Comparison of ENCODE assay signal across 17 cellular contexts in the genomic region with DNA sequence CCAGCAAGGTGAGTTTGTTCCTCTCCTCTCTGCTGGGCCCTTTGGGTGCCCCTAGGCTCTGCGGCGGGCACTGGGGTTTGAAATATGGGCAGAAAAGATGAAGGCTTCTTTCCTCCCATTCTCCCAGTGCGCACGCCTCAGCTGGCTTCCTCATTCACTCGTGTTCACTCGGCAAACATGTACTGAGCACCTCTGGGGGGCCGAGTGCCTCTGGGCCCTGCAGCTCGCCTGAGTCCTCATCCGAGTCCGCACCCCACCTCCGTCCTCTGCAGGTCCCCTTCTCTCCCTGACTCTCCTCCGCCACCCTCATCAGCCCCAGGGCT.
A peak's percentile ranks its signal among the peaks of the same experiment; 100 is the strongest.
DNase-seq lines count a peak whose midpoint lies in the region; ATAC-seq and TF ChIP-seq lines count a peak whose summit lies in the region.
"Had no signal": no experiment of that assay in that cellular context is flagged by ENCODE, and none has a peak within 500 bp of the region (broad histone marks: within the 10 kb centered on the region; RNA-seq: fewer than 3 reads in every experiment).

No MANE protein-coding gene starts in this region.

- intact Hi-C loops in stomach (cut with DNase I; ENCODE audit: low total_unique reads): no loop called here

- POLR2A ChIA-PET in T-cell (lab: Charles Lee): interaction anchor here in 1 of 2 donors (0.6 kb wide), 1 partner anchor 12 kb away, joined by 3 read pairs; no protein-coding TSS in a partner anchor

- H3K4me2 ChIP-seq in BLaER1 treated with 17β-estradiol and CSF1 and Interleukin-3, amounts not matched to agents 10 nM and 100 nM: peak overlapping the region; percentile 64 to 99 (median 74)
- H3K4me2 ChIP-seq in DOHH2 (ENCODE audit: low read length): peak overlapping the region; percentile 81

- peak overlapping the region in 5 of 11 experiments; percentile 9 to 49 (median 18); a peak in 7 of 22 replicates for H3K9ac ChIP-seq in BLaER1 treated with 17β-estradiol and CSF1 and Interleukin-3, amounts not matched to agents 10 nM and 100 nM

- peak overlapping the region in 1 of 10 experiments; percentile 8; a peak in 1 of 20 replicates for H3K4me3 ChIP-seq in BLaER1 treated with 17β-estradiol and CSF1 and Interleukin-3, amounts not matched to agents 10 nM and 100 nM
- H3K4me3 ChIP-seq in DOHH2 (ENCODE audit: low read length) (peak overlapping the region; percentile 62), stomach (no peak overlapping the region)
- H3K4me3 ChIP-seq in effector memory CD4-positive, alpha-beta T cell (ENCODE audit: insufficient read depth, low read depth, low read length, poor library complexity, severe bottlenecking): no peak overlapping the region
- H3K4me3 ChIP-seq: right lobe of liver, tibial artery had no signal

- peak overlapping the region; percentile 28 to 75 (median 66) for H3K4me3 Mint-ChIP-seq in T-cell

- H3K9me3 Mint-ChIP-seq in T-cell: no peaks in the 10 kb centered on the region

- ATAC-seq in T-cell (replicated peaks in 1 of 4) (no peak), HG03045 (IDR thresholded peaks at IDR 0.05; ENCODE audit: unreplicated experiment) (no peak), HG02763 (IDR thresholded peaks at IDR 0.05; ENCODE audit: unreplicated experiment) (no peak)
- ATAC-seq: HepG2, right lobe of liver had no signal

- TF ChIP-seq CTCF in DOHH2 (IDR thresholded peaks at IDR 0.05; ENCODE audit: low read depth, low read length, poor library complexity, severe bottlenecking) (no peak), stomach (IDR thresholded peaks at IDR 0.05) (no peak)

- peaks cover 27% of the 10 kb centered on the region for H3F3A ChIP-seq in DOHH2 (ENCODE audit: control insufficient read depth, insufficient read depth)

- WGBS in stomach, 5 donors: 70 to 85% (median 81%) methylated on average over 10 to 12 of the region's 12 CpGs

- peaks cover 80 to 95% (median 85%) of the 10 kb centered on the region in 10 experiments for H3K4me1 ChIP-seq in BLaER1 treated with 17β-estradiol and CSF1 and Interleukin-3, amounts not matched to agents 10 nM and 100 nM
- peaks cover 99% of the 10 kb centered on the region for H3K4me1 ChIP-seq in DOHH2 (ENCODE audit: control insufficient read depth, low read length)
- H3K4me1 ChIP-seq in effector memory CD4-positive, alpha-beta T cell (ENCODE audit: control insufficient read depth, insufficient read depth, low read length, poor library complexity, severe bottlenecking): peaks cover 79% of the 10 kb centered on the region
- peaks cover 0 to 61% (median 6%) of the 10 kb centered on the region in 4 donors for H3K4me1 ChIP-seq in stomach
- H3K4me1 ChIP-seq: right lobe of liver, tibial artery had no signal

- CTCF ChIA-PET in T-cell (lab: Charles Lee): interaction anchor here in 1 of 2 donors (0.6 kb wide), 1 partner anchor 106 kb away, joined by 4 read pairs; no protein-coding TSS in a partner anchor

- H3K4me1 Mint-ChIP-seq in T-cell: peaks cover 86 to 94% (median 92%) of the 10 kb centered on the region in 3 donors

- H4K20me1 ChIP-seq in BLaER1 treated with 17β-estradiol and CSF1 and Interleukin-3, amounts not matched to agents 10 nM and 100 nM: peaks cover 0 to 39% (median 0%) of the 10 kb centered on the region in 11 experiments; a peak in 4 of 22 replicates
- H4K20me1 ChIP-seq in DOHH2 (ENCODE audit: control insufficient read depth, insufficient read depth, low read depth, low read length): no peaks in the 10 kb centered on the region

- peaks cover 0 to 72% (median 0%) of the 10 kb centered on the region in 11 experiments; a peak in 7 of 22 replicates for H3K27me3 ChIP-seq in BLaER1 treated with 17β-estradiol and CSF1 and Interleukin-3, amounts not matched to agents 10 nM and 100 nM
- H3K27me3 ChIP-seq in DOHH2 (ENCODE audit: control insufficient read depth, low read length) (no peaks in the 10 kb centered on the region), stomach (peaks cover 0 to 19% (median 5%) of the 10 kb centered on the region in 3 donors)
- H3K27me3 ChIP-seq in effector memory CD4-positive, alpha-beta T cell (replicated peaks; ENCODE audit: control insufficient read depth, insufficient read depth, low read length, poor library complexity, severe bottlenecking): no peaks in the 10 kb centered on the region
- H3K27me3 ChIP-seq: right lobe of liver had no signal

- DNase-seq in T-cell: no peak
- no peak for DNase-seq in effector memory CD4-positive, alpha-beta T cell
- no peak for DNase-seq in DMS53 treated with DMSO at 0.1 percent for 48 hours (lab: John Stamatoyannopoulos, UW; ENCODE audit: unreplicated experiment)
- DNase-seq in stomach: no peak
- DNase-seq: DND-41, H7, NCI-H2081, NCI-H69, SW 1271, tibial artery had no signal

- peak overlapping the region; percentile 91 to 93 for H3K27ac Mint-ChIP-seq in T-cell

- TF ChIP-seq EP300 in stomach (IDR thresholded peaks at IDR 0.05): no peak

- H3K27ac ChIP-seq in BLaER1 treated with 17β-estradiol and CSF1 and Interleukin-3, amounts not matched to agents 10 nM and 100 nM: peak overlapping the region in 5 of 11 experiments; percentile 12 to 36 (median 28); a peak in 6 of 22 replicates
- H3K27ac ChIP-seq in DOHH2 (ENCODE audit: low read depth, low read length) (peak overlapping the region; percentile 59), stomach (peak overlapping the region in 2 of 5 donors; percentile 1 to 19)
- peak overlapping the region; percentile 19 for H3K27ac ChIP-seq in effector memory CD4-positive, alpha-beta T cell (ENCODE audit: insufficient read depth, low read length, poor library complexity, severe bottlenecking)
- H3K27ac ChIP-seq: right lobe of liver, RWPE1, tibial artery had no signal

- no peaks in the 10 kb centered on the region for H3K9me3 ChIP-seq in BLaER1 treated with 17β-estradiol and CSF1 and Interleukin-3, amounts not matched to agents 10 nM and 100 nM (replicated peaks in 1 of 11)
- H3K9me3 ChIP-seq in DOHH2 (ENCODE audit: control insufficient read depth, insufficient read depth, low read length) (no peaks in the 10 kb centered on the region), stomach (no peaks in the 10 kb centered on the region)
- no peaks in the 10 kb centered on the region for H3K9me3 ChIP-seq in effector memory CD4-positive, alpha-beta T cell (ENCODE audit: control insufficient read depth, low read length)
- H3K9me3 ChIP-seq: right lobe of liver, tibial artery had no signal

- no peaks in the 10 kb centered on the region for H3K36me3 Mint-ChIP-seq in T-cell

- no peak for TF ChIP-seq POLR2A in stomach (IDR thresholded peaks at IDR 0.05)

- no peaks in the 10 kb centered on the region for H3K27me3 Mint-ChIP-seq in T-cell

- no peaks in the 10 kb centered on the region for H3K79me2 ChIP-seq in DOHH2 (ENCODE audit: control insufficient read depth, low read length)

- H3K36me3 ChIP-seq in BLaER1 treated with 17β-estradiol and CSF1 and Interleukin-3, amounts not matched to agents 10 nM and 100 nM: no peaks in the 10 kb centered on the region
- H3K36me3 ChIP-seq in DOHH2 (ENCODE audit: control insufficient read depth, low read length): no peaks in the 10 kb centered on the region
- no peaks in the 10 kb centered on the region for H3K36me3 ChIP-seq in effector memory CD4-positive, alpha-beta T cell (ENCODE audit: control insufficient read depth, insufficient read depth, low read length)
- H3K36me3 ChIP-seq in stomach: no peaks in the 10 kb centered on the region
- H3K36me3 ChIP-seq: right lobe of liver, tibial artery had no signal

- H3K9me2 ChIP-seq in DOHH2 (replicated peaks; ENCODE audit: control insufficient read depth, low read length): no peaks in the 10 kb centered on the region
